In the genomic region with DNA sequence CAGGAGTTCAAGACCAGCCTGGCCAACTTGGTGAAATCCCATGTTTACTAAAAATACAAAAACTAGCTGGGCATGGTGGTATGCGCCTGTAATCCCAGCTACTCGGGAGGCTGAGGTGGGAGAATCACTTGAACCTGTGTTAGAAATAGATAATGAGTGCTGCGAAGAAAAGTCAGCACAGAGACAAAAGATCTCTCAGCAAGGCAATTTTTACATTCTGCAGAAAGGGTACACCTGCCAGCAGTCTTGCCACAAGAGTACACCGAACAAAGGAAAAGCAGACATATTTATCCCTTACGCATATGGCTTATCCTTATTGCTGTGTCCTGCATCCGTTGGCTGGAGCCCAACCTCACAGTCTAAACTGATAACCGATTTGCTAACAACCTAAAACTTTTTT, we compare ENCODE assay signal across 34 cellular contexts.
"Had no signal": no experiment of that assay in that cellular context is flagged by ENCODE, and none has a peak within 500 bp of the region (broad histone marks: within the 10 kb centered on the region; RNA-seq: fewer than 3 reads in every experiment).

No MANE protein-coding gene starts in this region.

- FAIRE-seq: astrocyte, colon, TTC549 had no signal

- H3K27ac ChIP-seq: adrenal gland, body of pancreas, brain microvascular endothelial cell, breast epithelium, VCaP had no signal

- H3K27me3 ChIP-seq: adrenal gland, body of pancreas, brain microvascular endothelial cell, breast epithelium had no signal

- H3K4me1 ChIP-seq: adrenal gland, body of pancreas, breast epithelium had no signal

- H3K4me3 ChIP-seq: adrenal gland, body of pancreas, breast epithelium had no signal

- H3K9me3 ChIP-seq: adrenal gland, body of pancreas, breast epithelium had no signal

- ATAC-seq: activated CD8-positive, alpha-beta T cell treated with anti-CD3 and anti-CD28 coated beads for 36 hours; activated naive CD4-positive, alpha-beta T cell treated with anti-CD3 and anti-CD28 coated beads, Interleukin-2, amount 50 U/mL, for 72 hours; activated T-cell treated with anti-CD3 and anti-CD28 coated beads, Interleukin-2, amount 50 U/mL, for 4 hours; activated T-cell treated with anti-CD3 and anti-CD28 coated beads, Interleukin-2, amount 50 U/mL, for 72 hours; activated T-helper 17 cell treated with anti-CD3 and anti-CD28 coated beads, Interleukin-2, amount 50 U/mL, for 72 hours; body of pancreas had no signal

- DNase-seq: activated B cell treated with CpG ODN at 0.5 μM for 24 hours; activated CD4-positive, alpha-beta memory T cell treated with anti-CD3 and anti-CD28 coated beads for 36 hours; activated CD4-positive, alpha-beta T cell treated with anti-CD3 and anti-CD28 coated beads for 4 hours; activated CD4-positive, alpha-beta T cell treated with anti-CD3 and anti-CD28 coated beads, Interleukin-2, amount 10 ng/mL, durations not matched to agents 24 days and 14 days; activated CD4-positive, alpha-beta T cell treated with anti-CD3 and anti-CD28 coated beads, Interleukin-2, amount 50 U/mL, for 1 hour; activated CD4-positive, alpha-beta T cell treated with anti-CD3 and anti-CD28 coated beads, Interleukin-2, amount 50 U/mL, for 4 hours; activated CD4-positive, CD25-positive, alpha-beta regulatory T cell treated with anti-CD3 and anti-CD28 coated beads, Interleukin-2, amount 50 U/mL, for 72 hours; activated CD8-positive, alpha-beta memory T cell treated with anti-CD3 and anti-CD28 coated beads, Interleukin-2, amount 50 U/mL, for 4 hours; activated CD8-positive, alpha-beta T cell treated with anti-CD3 and anti-CD28 coated beads for 36 hours; activated effector memory CD4-positive, alpha-beta T cell treated with anti-CD3 and anti-CD28 coated beads, Interleukin-2, amount 50 U/mL, for 16 hours; activated gamma-delta T cell treated with Interleukin-2 at 50 U/mL for 16 hours; activated naive CD4-positive, alpha-beta T cell; activated naive CD4-positive, alpha-beta T cell treated with anti-CD3 and anti-CD28 coated beads for 36 hours; activated naive CD4-positive, alpha-beta T cell treated with anti-CD3 and anti-CD28 coated beads, Interleukin-2, amount 50 U/mL, for 16 hours; activated naive CD8-positive, alpha-beta T cell treated with anti-CD3 and anti-CD28 coated beads for 36 hours; activated T-cell treated with anti-CD3 and anti-CD28 coated beads for 4 hours; activated T-cell treated with anti-CD3 and anti-CD28 coated beads, Interleukin-2, amount 50 U/mL, for 1 hour; activated T-cell treated with anti-CD3 and anti-CD28 coated beads, Interleukin-2, amount 50 U/mL, for 4 hours; activated T-cell treated with anti-CD3 and anti-CD28 coated beads, Interleukin-2, amount 50 U/mL, for 72 hours; adrenal gland; amniotic stem cell; aorta; body of pancreas; brain microvascular endothelial cell; central memory CD4-positive, alpha-beta T cell; T-helper 2 cell; T-helper 9 cell had no signal

- H3K36me3 ChIP-seq: adrenal gland, brain microvascular endothelial cell, breast epithelium had no signal
